In the genomic region with DNA sequence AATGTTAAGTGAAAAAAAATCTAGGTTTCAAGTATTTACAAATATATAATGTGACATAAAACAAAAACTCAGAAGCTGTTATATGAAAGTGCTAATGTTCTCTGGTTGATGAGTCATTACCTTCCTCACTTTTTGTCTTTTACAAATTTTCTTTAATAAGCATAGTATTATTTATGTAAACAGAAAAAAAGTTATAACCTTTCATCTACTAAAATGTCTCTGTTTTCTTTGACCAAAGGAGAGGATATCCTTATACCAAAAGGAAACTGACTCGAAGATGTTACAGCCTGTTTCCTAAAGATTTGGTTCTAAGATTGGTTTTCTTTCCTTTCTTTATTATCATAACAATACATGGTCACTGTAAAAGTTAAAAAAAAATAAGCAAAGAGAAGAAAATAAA, we compare ENCODE assay signal across 26 cellular contexts. TPM values are rescaled to one million over a fixed set of nuclear protein-coding genes. Genes with fewer than 3 reads are reported as not detected.
A peak's percentile ranks its signal among the peaks of the same experiment; 100 is the strongest.
DNase-seq lines count a peak whose midpoint lies in the region; ATAC-seq, FAIRE-seq and TF ChIP-seq lines count a peak whose summit lies in the region.
"Had no signal": no experiment of that assay in that cellular context is flagged by ENCODE, and none has a peak within 500 bp of the region (broad histone marks: within the 10 kb centered on the region; RNA-seq: fewer than 3 reads in every experiment).

No MANE protein-coding gene starts in this region.

- RAD21 ChIA-PET in GM12878 (lab: Charles Lee; ENCODE audit: unreplicated experiment), result interaction anchor here (5.0 kb wide), 1 partner anchor 85 kb away, joined by 26 read pairs; no protein-coding TSS in a partner anchor

- TF ChIP-seq EP300 in GM12878 (IDR thresholded peaks at IDR 0.05; ENCODE audit: borderline replicate concordance in 1 of 2, control insufficient read depth in 1 of 2, low read depth in 2 of 2, low read length in 2 of 2), result no peak

- FAIRE-seq in GM12878 (lab: Jason Lieb, UNC), result no peak
- FAIRE-seq: bronchial epithelial cell had no signal

- no peak for TF ChIP-seq RAD21 in GM12878 (IDR thresholded peaks at IDR 0.05; ENCODE audit: insufficient read depth, low read depth, low read length)

- in situ Hi-C loops in GM12878 (cut with MboI), result no loop called here

- SMC1A ChIA-PET in GM12878 (lab: Charles Lee; ENCODE audit: uncharacterized antibody, unreplicated experiment), result interaction anchor here (0.8 to 3.1 kb wide), 8 partner anchors 10 to 85 kb away, joined by 3 to 17 read pairs (median 3); no protein-coding TSS in a partner anchor

- POLR2A ChIA-PET in GM12878 (lab: Charles Lee), result interaction anchor here (0.5 kb wide), 1 partner anchor 941 kb away, joined by 5 read pairs; no protein-coding TSS in a partner anchor

- H2AFZ ChIP-seq in DND-41 (ENCODE audit: low read depth, low read length) (no peak overlapping the region), GM12878 (ENCODE audit: control insufficient read depth, low read depth, low read length) (no peak overlapping the region)

- no peak overlapping the region for H3K4me3 ChIP-seq in DND-41 (ENCODE audit: low read depth in 1 of 2, low read length in 2 of 2)
- H3K4me3 ChIP-seq in GM12878, result no peak overlapping the region
- H3K4me3 ChIP-seq: stomach, thyroid gland had no signal

- intact Hi-C loops in GM12878 (cut with micrococcal nuclease; ENCODE audit: unreplicated experiment), result loop anchor here (5.0 kb wide), 1 partner anchor 67 kb away; no protein-coding TSS in a partner anchor

- H3K79me2 ChIP-seq in DND-41 (ENCODE audit: insufficient read depth, low read length), result peaks cover 36% of the 10 kb centered on the region
- H3K79me2 ChIP-seq in GM12878 (ENCODE audit: control insufficient read depth, insufficient read depth, low read length), result peaks cover 17% of the 10 kb centered on the region

- ATAC-seq in DND-41 (ENCODE audit: insufficient read depth, low read depth) (no peak), GM12878 (no peak), HG02588 (IDR thresholded peaks at IDR 0.05; ENCODE audit: unreplicated experiment) (no peak)
- ATAC-seq: activated CD4-positive, CD25-positive, alpha-beta regulatory T cell treated with anti-CD3 and anti-CD28 coated beads, Interleukin-2, amount 50 U/mL, for 24 hours; HCT116; left ventricle myocardium superior; sciatic nerve; T-cell had no signal

- H3K4me1 ChIP-seq in DND-41 (ENCODE audit: insufficient read depth, low read length), result peaks cover 92% of the 10 kb centered on the region
- peaks cover 63% of the 10 kb centered on the region for H3K4me1 ChIP-seq in GM12878 (ENCODE audit: control insufficient read depth, insufficient read depth, low read length)
- H3K4me1 ChIP-seq: Caco-2, thyroid gland had no signal

- TF ChIP-seq CTCF in DND-41 (IDR thresholded peaks at IDR 0.05; ENCODE audit: borderline replicate concordance, extremely low read depth, low read length, poor library complexity, severe bottlenecking), result no peak
- TF ChIP-seq CTCF in GM12878 (IDR thresholded peaks at IDR 0.05 in 2 of 3, conservative IDR thresholded peaks at IDR 0.05 in 1 of 3; ENCODE audit: control insufficient read depth in 2 of 3, extremely low read depth in 1 of 3, insufficient read depth in 1 of 3, low read depth in 3 of 3, low read length in 3 of 3), result no peak

- no TSS peak for BruUV-seq in GM12878 (replicated peaks; lab: Mats Ljungman, UMichigan)

- DNase-seq in DND-41 (no peak), LHCN-M2 (ENCODE audit: low read depth) (peak; percentile 10), GM12878 (ENCODE audit: low read depth, low spot score) (no peak), lung microvascular endothelial cell (ENCODE audit: low read depth in 2 of 2) (peak; percentile 10 to 80), hippocampal formation (lab: John Stamatoyannopoulos, UW) (no peak)
- DNase-seq in activated naive CD4-positive, alpha-beta T cell treated with Interleukin-2 at 50 U/mL for 16 hours, result no peak
- DNase-seq: activated effector memory CD4-positive, alpha-beta T cell treated with anti-CD3 and anti-CD28 coated beads, Interleukin-2, amount 50 U/mL, for 16 hours; activated naive CD8-positive, alpha-beta T cell treated with anti-CD3 and anti-CD28 coated beads, Interleukin-2, amount 10 ng/mL, durations not matched to agents 7 days and 5 days; aorta; Caco-2; DMS53; left ventricle myocardium superior; NCI-H1048; NCI-H1694; stimulated activated CD4-positive, alpha-beta T cell treated with anti-CD3 and anti-CD28 coated beads, Interleukin-12 subunit alpha, Interleukin-12 subunit beta, amount 100 ng/mL, for 4 hours; stimulated activated CD4-positive, alpha-beta T cell treated with anti-CD3 and anti-CD28 coated beads, Interleukin-2, amount 100 ng/mL, for 48 hours; stomach; T-cell; thyroid gland had no signal

- H3K27me3 ChIP-seq in DND-41 (ENCODE audit: insufficient read depth, low read length, poor library complexity), result no peaks in the 10 kb centered on the region
- H3K27me3 ChIP-seq in GM12878 (replicated peaks in 1 of 2; ENCODE audit: control insufficient read depth in 2 of 2, insufficient read depth in 2 of 2, low read length in 1 of 2), result no peaks in the 10 kb centered on the region
- H3K27me3 ChIP-seq: neutrophil, stomach, thyroid gland had no signal

- 88% methylated on average over 1 of the region's 1 CpG for whole genome bisulfite sequencing in GM12878 (ENCODE audit: insufficient coverage, insufficient replicate concordance, low lambda C conversion rate, missing lambda C conversion rate)

- no peak for TF ChIP-seq POLR2A in GM12878 (IDR thresholded peaks at IDR 0.05; ENCODE audit: low read depth, low read length)

- H3K36me3 ChIP-seq in DND-41 (ENCODE audit: insufficient read depth, low read length), result peaks cover 6% of the 10 kb centered on the region
- peaks cover 0 to 17% of the 10 kb centered on the region in 2 experiments; a peak in 3 of 4 replicates for H3K36me3 ChIP-seq in GM12878 (ENCODE audit: control insufficient read depth in 2 of 2, insufficient read depth in 2 of 2, low read length in 1 of 2)

- H3K9me3 ChIP-seq in DND-41 (ENCODE audit: insufficient read depth, low read length, severe bottlenecking) (no peaks in the 10 kb centered on the region), GM12878 (replicated peaks; ENCODE audit: control insufficient read depth, insufficient read depth, low read length) (no peaks in the 10 kb centered on the region)
- H3K9me3 ChIP-seq: Caco-2, neutrophil, stomach, thyroid gland had no signal

- no peaks in the 10 kb centered on the region for H4K20me1 ChIP-seq in DND-41 (ENCODE audit: insufficient read depth, low read length)
- no peaks in the 10 kb centered on the region for H4K20me1 ChIP-seq in GM12878 (ENCODE audit: control insufficient read depth, insufficient read depth)

- H3K4me2 ChIP-seq in DND-41 (ENCODE audit: insufficient read depth, low read length) (peak overlapping the region; percentile 71), GM12878 (ENCODE audit: control insufficient read depth, insufficient read depth) (peak overlapping the region; percentile 40; the same call in 1 of the 2 replicates)

- CTCF ChIA-PET in GM12878 (lab: Yijun Ruan, JAX), result interaction anchor here (0.6 to 1.7 kb wide), 4 partner anchors 82 to 552 kb away, joined by 3 to 6 read pairs (median 4); no protein-coding TSS in a partner anchor

- peak overlapping the region; percentile 88 for H3K27ac ChIP-seq in DND-41 (ENCODE audit: low read length)
- no peak overlapping the region; the same call in 1 of the 2 replicates for H3K27ac ChIP-seq in GM12878 (ENCODE audit: control insufficient read depth, insufficient read depth)
- H3K27ac ChIP-seq: C4-2B, neutrophil, thyroid gland had no signal

- H3K9ac ChIP-seq in DND-41 (ENCODE audit: low read depth, low read length) (peak overlapping the region; percentile 65; the same call in 1 of the 2 replicates), GM12878 (ENCODE audit: control insufficient read depth, insufficient read depth, low read length) (no peak overlapping the region)

TF ChIP-seq in GM12878, 131 proteins besides CTCF, POLR2A, EP300 and RAD21:
- TF ChIP-seq ATF7 (IDR thresholded peaks at IDR 0.05; ENCODE audit: low read depth) (0 out of 2 replicates have a peak, but pooled peaks have one; percentile 31), JUNB (IDR thresholded peaks at IDR 0.05) (0 out of 2 replicates have a peak, but pooled peaks have one; percentile 11), ZZZ3 (IDR thresholded peaks at IDR 0.05; ENCODE audit: control insufficient read depth, insufficient read length, low read depth) (no peak)

RNA-seq across cellular contexts. Expression of gene RCBTB2, which starts 38.0 kb away (rescaled TPM):
- total RNA-seq in LHCN-M2 (2014; rRNA removed) (21.0 and 22.2 TPM in 2 replicates), GM12878 (2014; rRNA removed) (5.0 and 6.9 TPM in 2 replicates), GM12878 (2014; rRNA removed; fragmentation: Illumina TruSeq; extraction: Trizol) (6.9 and 8.3 TPM in 2 replicates), GM12878 (2021) (5.9 and 7.7 TPM in 2 replicates), lung microvascular endothelial cell (10.0 and 15.3 TPM in 2 replicates)
- polyA plus RNA-seq in LHCN-M2 (2012), result 7.8 TPM
- 2.7 and 4.2 TPM in 2 replicates for total RNA-seq in GM12878 (2013; cell fraction: nucleolus; rRNA removed)
- polyA plus RNA-seq in GM12878 (2011; ENCODE audit: low read depth), result 9.4 TPM
- polyA plus RNA-seq in GM12878 (2011; rRNA removed) (9.8 and 15.3 TPM in 2 replicates), GM12878 (2014; fragmentation: Illumina TruSeq; extraction: Trizol) (7.4 and 8.7 TPM in 2 replicates), GM12878 (2014; fragmentation: Nextera tagmentation; extraction: Ambion mirVana) (10 to 100 TPM in 1 of 2 experiments, 1 to 10 TPM in 1; 8.7 to 10.4 TPM), GM12878 (2014; rRNA removed) (7.5 and 7.7 TPM in 2 replicates), GM12878 (2016; fragmentation: Nextera tagmentation; extraction: Ambion mirVana) (10 to 100 TPM; 15.8 to 16.0 TPM)
- polyA plus RNA-seq in GM12878 (2011; cell fraction: cytosol; rRNA removed), result 3.9 and 5.7 TPM in 2 replicates
- polyA plus RNA-seq in GM12878 (2011; cell fraction: nucleus; rRNA removed), result 14.0 and 14.2 TPM in 2 replicates
- 9.5 and 16.1 TPM in 2 replicates for polyA plus RNA-seq in GM12878 (2012)
- 6.9 and 8.3 TPM in 2 replicates for polyA minus RNA-seq in GM12878 (2011; rRNA and poly(A)+ RNA removed)
- 1.6 and 1.9 TPM in 2 replicates for polyA minus RNA-seq in GM12878 (2011; cell fraction: cytosol; rRNA and poly(A)+ RNA removed)
- polyA minus RNA-seq in GM12878 (2011; cell fraction: nucleus; rRNA and poly(A)+ RNA removed), result 2.9 and 3.6 TPM in 2 replicates

Comparison
In these comparisons a context has a peak if more than half of its experiments do, and no peak if none do; other contexts are left out.
1. DNase-seq: peak in LHCN-M2 (single experiment) and lung microvascular endothelial cell (2 of 2); none in DND-41 (single experiment), GM12878 (single experiment), activated naive CD4-positive, alpha-beta T cell treated with Interleukin-2 at 50 U/mL for 16 hours (single experiment) and hippocampal formation (0 of 2).